8 cellular contexts compared by ENCODE assay signal in genomic region chr1:9539829-9540550, GRCh38. TPM values are rescaled to one million over a fixed set of nuclear protein-coding genes. Genes with fewer than 3 reads are reported as not detected.
DNase-seq lines count a peak whose midpoint lies in the region; ATAC-seq and TF ChIP-seq lines count a peak whose summit lies in the region.

No MANE protein-coding gene starts in this region.

- no peaks in the 10 kb centered on the region for H3K9me3 Mint-ChIP-seq in chondrocyte (ENCODE audit: low read depth)

- CTCF ChIA-PET in GM10248 (lab: Yijun Ruan, JAX): no interaction called here

- DNase-seq in GM10248 (ENCODE audit: extremely low spot score): peak; percentile 77
- DNase-seq in UCSD-AML1 (lab: John Stamatoyannopoulos, UW; ENCODE audit: unreplicated experiment): peak; percentile 54
- no peak for DNase-seq in chondrocyte (ENCODE audit: low spot score)
- peak; percentile 42 for DNase-seq in stimulated activated CD4-positive, alpha-beta T cell treated with anti-CD3 and anti-CD28 coated beads, Interleukin-2, amount 100 ng/mL, for 4 hours (ENCODE audit: low read depth)
- no peak for DNase-seq in superior temporal gyrus (ENCODE audit: extremely low spot score)

- TF ChIP-seq RAD21 in Ishikawa (IDR thresholded peaks at IDR 0.05; ENCODE audit: low read depth): no peak

- peaks cover 24% of the 10 kb centered on the region for H3K4me1 Mint-ChIP-seq in chondrocyte (ENCODE audit: low read depth)

- ATAC-seq in GM21723 (IDR thresholded peaks at IDR 0.05; ENCODE audit: unreplicated experiment): peak; percentile 46

- TF ChIP-seq CTCF in GM10248 (IDR thresholded peaks at IDR 0.05; ENCODE audit: control extremely low read depth, extremely low read depth, low read depth, missing control alignments): no peak
- TF ChIP-seq CTCF in chondrocyte (IDR thresholded peaks at IDR 0.05): no peak

- peak overlapping the region; percentile 93 for H3K4me3 Mint-ChIP-seq in chondrocyte (ENCODE audit: unreplicated experiment)

- 0 out of 2 replicates have a peak, but pooled peaks have one; percentile 14 for TF ChIP-seq EP300 in Ishikawa (IDR thresholded peaks at IDR 0.05; ENCODE audit: borderline replicate concordance)

- POLR2A ChIA-PET in GM10248 (lab: Yijun Ruan, JAX): interaction anchor here (1.1 to 1.2 kb wide), 2 partner anchors 8 to 50 kb away, joined by 3 to 5 read pairs; no protein-coding TSS in a partner anchor

- H3K27me3 ChIP-seq in layer of hippocampus (ENCODE audit: control insufficient read depth, insufficient read depth, low read length): no peaks in the 10 kb centered on the region

- no peaks in the 10 kb centered on the region for H3K36me3 Mint-ChIP-seq in chondrocyte (ENCODE audit: low read depth)

- peak overlapping the region; percentile 76 for H3K27ac ChIP-seq in layer of hippocampus (ENCODE audit: low read depth, low read length)

- H3K27ac Mint-ChIP-seq in chondrocyte (ENCODE audit: unreplicated experiment): peak overlapping the region; percentile 94

- H3K27me3 Mint-ChIP-seq in chondrocyte (ENCODE audit: low read depth): no peaks in the 10 kb centered on the region

TF ChIP-seq in Ishikawa, 13 proteins besides CTCF, POLR2A, EP300 and RAD21:
- TF ChIP-seq CREB1 (IDR thresholded peaks at IDR 0.05; ENCODE audit: low read depth): no peak
- peak; percentile 27; the same call in 1 of the 2 replicates for TF ChIP-seq TCF12 (IDR thresholded peaks at IDR 0.05; ENCODE audit: low read depth)

RNA-seq across cellular contexts. Expression of gene SLC25A33, which starts 0.7 kb away (rescaled TPM):
- 5.9 to 6.8 TPM (median 6.6 TPM) in 3 replicates for total RNA-seq in chondrocyte

RNA-seq across cellular contexts. Expression of gene TMEM201, which starts 48.7 kb away (rescaled TPM):
- 10.4 to 13.4 TPM (median 10.6 TPM) in 3 replicates for total RNA-seq in chondrocyte

Comparison
In these comparisons a context has a peak if more than half of its experiments do, and no peak if none do; other contexts are left out.
1. DNase-seq: peak in GM10248 (single experiment), UCSD-AML1 (single experiment) and stimulated activated CD4-positive, alpha-beta T cell treated with anti-CD3 and anti-CD28 coated beads, Interleukin-2, amount 100 ng/mL, for 4 hours (single experiment); none in chondrocyte (single experiment) and superior temporal gyrus (single experiment).